Comparison of ENCODE assay signal across 16 cellular contexts in the genomic region with DNA sequence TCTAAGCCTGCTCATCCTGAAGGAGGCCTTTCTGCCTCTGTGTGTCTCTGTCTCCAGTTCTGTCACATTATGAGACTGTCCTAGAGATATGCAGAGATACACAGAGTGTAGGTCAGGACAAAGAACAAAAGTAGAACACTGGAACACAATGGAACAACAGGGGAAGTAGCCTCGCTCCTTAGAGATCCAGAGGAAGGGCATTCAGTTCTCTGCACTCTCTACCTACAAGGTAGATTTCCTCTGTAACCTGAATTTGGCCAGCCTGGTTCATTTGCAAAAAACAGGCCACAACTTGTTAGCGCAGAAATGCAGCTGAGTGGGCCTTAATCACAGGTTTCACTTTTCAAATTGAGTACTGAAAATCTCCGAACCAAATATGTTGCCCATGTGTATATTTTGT. TPM values are rescaled to one million over a fixed set of nuclear protein-coding genes. Genes with fewer than 3 reads are reported as not detected.
DNase-seq lines count a peak whose midpoint lies in the region; ATAC-seq lines count a peak whose summit lies in the region.
"Had no signal": no experiment of that assay in that cellular context is flagged by ENCODE, and none has a peak within 500 bp of the region (broad histone marks: within the 10 kb centered on the region; RNA-seq: fewer than 3 reads in every experiment).

No MANE protein-coding gene starts in this region.

- H3K36me3 Mint-ChIP-seq in activated CD4-positive, alpha-beta T cell treated with anti-CD3 and anti-CD28 coated beads for 36 hours (ENCODE audit: low read depth) = no peaks in the 10 kb centered on the region
- H3K36me3 Mint-ChIP-seq: activated naive CD8-positive, alpha-beta T cell had no signal

- CTCF ChIA-PET in activated CD4-positive, alpha-beta T cell treated with anti-CD3 and anti-CD28 coated beads for 36 hours (lab: Charles Lee) = interaction anchor here (0.7 to 1.7 kb wide), 3 partner anchors 8 to 233 kb away, joined by 3 to 4 read pairs (median 4); no protein-coding TSS in a partner anchor

- no peak overlapping the region for H3K4me3 Mint-ChIP-seq in activated CD4-positive, alpha-beta T cell treated with anti-CD3 and anti-CD28 coated beads for 36 hours
- H3K4me3 Mint-ChIP-seq: activated B cell treated with CpG ODN at 0.5 μM for 24 hours; activated naive CD8-positive, alpha-beta T cell had no signal

- H3K9me3 ChIP-seq in skeletal muscle tissue (ENCODE audit: control insufficient read depth in 3 of 3, low read length in 3 of 3) = no peaks in the 10 kb centered on the region
- H3K9me3 ChIP-seq: neutrophil, tibial artery had no signal

- no peak overlapping the region for H3K27ac Mint-ChIP-seq in activated CD4-positive, alpha-beta T cell treated with anti-CD3 and anti-CD28 coated beads for 36 hours
- H3K27ac Mint-ChIP-seq: activated B cell treated with CpG ODN at 0.5 μM for 24 hours; activated naive CD8-positive, alpha-beta T cell had no signal

- no peaks in the 10 kb centered on the region for H3K27me3 Mint-ChIP-seq in activated CD4-positive, alpha-beta T cell treated with anti-CD3 and anti-CD28 coated beads for 36 hours
- H3K27me3 Mint-ChIP-seq: activated B cell treated with CpG ODN at 0.5 μM for 24 hours; activated naive CD8-positive, alpha-beta T cell had no signal

- H3K9ac ChIP-seq in skeletal muscle tissue (ENCODE audit: low read depth in 1 of 3, low read length in 3 of 3) = peak overlapping the region in 1 of 3 donors; percentile 25

- H3K4me3 ChIP-seq in skeletal muscle tissue (ENCODE audit: low read length in 3 of 3) = peak overlapping the region in 1 of 3 donors; percentile 6
- H3K4me3 ChIP-seq: tibial artery had no signal

- no peak for DNase-seq in activated CD4-positive, alpha-beta T cell treated with anti-CD3 and anti-CD28 coated beads for 36 hours
- no peak for DNase-seq in activated CD4-positive, alpha-beta T cell treated with anti-CD3 and anti-CD28 coated beads, Interleukin-2, amount 50 U/mL, for 48 hours
- DNase-seq in NCI-H69 (lab: John Stamatoyannopoulos, UW) (peak; percentile 74), NCI-H128 (lab: John Stamatoyannopoulos, UW; ENCODE audit: unreplicated experiment) (no peak), HUDEP-2 (lab: John Stamatoyannopoulos, UW; ENCODE audit: unreplicated experiment in 76 of 76) (no peak)
- DNase-seq: 8988T; activated B cell treated with CpG ODN at 0.5 μM for 24 hours; GOT3; MV-4-11; stimulated activated CD4-positive, alpha-beta T cell treated with anti-CD3 and anti-CD28 coated beads, Interleukin-4, amount 100 ng/mL, for 1 hour; tibial artery had no signal

- no peaks in the 10 kb centered on the region for H3K9me3 Mint-ChIP-seq in activated CD4-positive, alpha-beta T cell treated with anti-CD3 and anti-CD28 coated beads for 36 hours (ENCODE audit: low read depth)
- H3K9me3 Mint-ChIP-seq: activated B cell treated with CpG ODN at 0.5 μM for 24 hours had no signal

- POLR2A ChIA-PET in activated CD4-positive, alpha-beta T cell treated with anti-CD3 and anti-CD28 coated beads for 36 hours (lab: Charles Lee) = no interaction called here

- H3K27me3 ChIP-seq in skeletal muscle tissue (ENCODE audit: control insufficient read depth in 3 of 3, insufficient read depth in 3 of 3, low read length in 3 of 3) = no peaks in the 10 kb centered on the region
- H3K27me3 ChIP-seq: neutrophil, tibial artery had no signal

- no peaks in the 10 kb centered on the region for H3K36me3 ChIP-seq in skeletal muscle tissue (ENCODE audit: control insufficient read depth in 3 of 3, insufficient read depth in 3 of 3, low read length in 3 of 3)
- H3K36me3 ChIP-seq: neutrophil, tibial artery had no signal

- intact Hi-C loops in activated CD4-positive, alpha-beta T cell treated with anti-CD3 and anti-CD28 coated beads for 36 hours (cut with DNase I, micrococcal nuclease) = no loop called here

- H3K27ac ChIP-seq in skeletal muscle tissue (ENCODE audit: low read depth, low read length) = peak overlapping the region; percentile 3
- H3K27ac ChIP-seq: neutrophil, tibial artery had no signal

- H3K4me1 Mint-ChIP-seq in activated CD4-positive, alpha-beta T cell treated with anti-CD3 and anti-CD28 coated beads for 36 hours = peaks cover 8% of the 10 kb centered on the region

- ATAC-seq in activated CD4-positive, alpha-beta T cell treated with anti-CD3 and anti-CD28 coated beads for 36 hours = peak; percentile 33
- ATAC-seq in HG02870 (IDR thresholded peaks at IDR 0.05; ENCODE audit: unreplicated experiment) (peak; percentile 80), HG02970 (IDR thresholded peaks at IDR 0.05; ENCODE audit: low FRiP score, unreplicated experiment) (no peak)

- H3K4me1 ChIP-seq in skeletal muscle tissue (ENCODE audit: control insufficient read depth in 3 of 3, insufficient read depth in 3 of 3, low read length in 3 of 3) = peaks cover 0 to 14% (median 8%) of the 10 kb centered on the region in 3 donors
- H3K4me1 ChIP-seq: tibial artery had no signal

RNA-seq across cellular contexts. Expression of a gene that starts 19.4 kb away (rescaled TPM):
- total RNA-seq in activated CD4-positive, alpha-beta T cell treated with anti-CD3 and anti-CD28 coated beads for 36 hours = under 1 TPM; 0.19 to 0.57 TPM
- total RNA-seq in skeletal muscle tissue = 15.1 TPM

Comparison
In these comparisons a context has a peak if more than half of its experiments do, and no peak if none do; other contexts are left out.
1. RNA of a gene that starts 19.4 kb away (total RNA-seq): 15.1 TPM in skeletal muscle tissue (single experiment); 0.19 to 0.57 TPM in activated CD4-positive, alpha-beta T cell treated with anti-CD3 and anti-CD28 coated beads for 36 hours; every median in the first group is over 10 times any median in the second.